In the genomic region with DNA sequence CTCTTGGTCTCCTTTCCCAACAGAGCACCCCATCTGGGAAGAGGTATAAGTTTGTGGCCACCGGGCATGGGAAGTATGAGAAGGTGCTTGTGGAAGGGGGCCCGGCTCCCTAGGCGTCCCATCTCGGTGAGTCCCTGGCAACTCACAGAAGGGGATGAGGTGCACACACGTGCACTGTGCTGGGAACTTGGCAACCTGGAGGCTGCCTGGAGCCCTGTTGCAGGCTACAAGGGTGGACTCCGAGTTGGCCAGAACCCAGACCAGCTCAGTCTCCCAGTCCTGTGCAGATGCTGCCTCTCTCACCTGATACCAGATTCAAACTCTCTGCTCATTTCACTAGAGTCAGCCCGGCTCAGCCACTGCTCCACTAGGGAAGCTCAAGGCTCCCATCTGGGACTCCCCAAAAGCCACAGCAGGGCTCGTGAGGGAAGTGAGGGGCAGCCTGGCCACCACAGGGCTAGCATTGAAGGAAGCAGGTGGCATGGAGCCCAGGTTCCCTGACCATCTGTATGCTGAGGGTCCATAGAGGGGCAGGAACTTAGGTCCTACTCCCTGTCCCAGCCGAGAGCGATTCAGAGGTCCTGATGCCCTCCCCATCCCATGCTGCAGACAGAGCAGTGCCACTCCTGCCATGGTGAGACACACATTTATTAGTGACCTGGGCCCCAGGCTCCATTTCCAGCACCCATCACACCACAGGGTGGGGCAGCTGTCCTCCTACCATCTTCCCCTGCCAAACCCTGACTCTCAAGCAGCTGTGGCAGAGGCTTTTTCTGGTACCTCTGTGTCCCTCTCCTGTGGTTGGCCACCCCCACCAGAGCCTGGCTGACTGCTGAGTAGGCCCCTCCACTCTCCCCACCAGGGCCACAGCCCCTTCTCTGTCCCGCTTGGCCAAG, we compare ENCODE assay signal across 19 cellular contexts. TPM values are rescaled to one million over a fixed set of nuclear protein-coding genes. Genes with fewer than 3 reads are reported as not detected.
DNase-seq lines count a peak whose midpoint lies in the region; ATAC-seq and TF ChIP-seq lines count a peak whose summit lies in the region.
"Had no signal": no experiment of that assay in that cellular context is flagged by ENCODE, and none has a peak within 500 bp of the region (broad histone marks: within the 10 kb centered on the region; RNA-seq: fewer than 3 reads in every experiment).

No MANE protein-coding gene starts in this region.

- H3K9me3 ChIP-seq in DND-41 (ENCODE audit: insufficient read depth, low read length, severe bottlenecking) (no peaks in the 10 kb centered on the region), psoas muscle (no peaks in the 10 kb centered on the region)
- H3K9me3 ChIP-seq: testis had no signal

- H3K27me3 Mint-ChIP-seq in chondrocyte (ENCODE audit: low read depth) = no peaks in the 10 kb centered on the region

- H3K36me3 ChIP-seq in DND-41 (ENCODE audit: insufficient read depth, low read length) (no peaks in the 10 kb centered on the region; the same call in 1 of the 2 replicates), psoas muscle (ENCODE audit: insufficient read depth in 1 of 2, low read depth in 1 of 2) (peaks cover 0 to 4% of the 10 kb centered on the region in 2 donors)
- H3K36me3 ChIP-seq: WERI-Rb-1 had no signal

- no peak overlapping the region for H2AFZ ChIP-seq in DND-41 (ENCODE audit: low read depth, low read length)

- no peak overlapping the region for H3K4me3 Mint-ChIP-seq in chondrocyte (ENCODE audit: unreplicated experiment)

- H3K27me3 ChIP-seq in DND-41 (ENCODE audit: insufficient read depth, low read length, poor library complexity) = no peaks in the 10 kb centered on the region
- no peaks in the 10 kb centered on the region for H3K27me3 ChIP-seq in psoas muscle (ENCODE audit: insufficient read depth in 3 of 3, low read length in 2 of 3)
- H3K27me3 ChIP-seq: testis had no signal

- H3K9ac ChIP-seq in DND-41 (ENCODE audit: low read depth, low read length) = no peak overlapping the region

- H3K4me1 ChIP-seq in DND-41 (ENCODE audit: insufficient read depth, low read length) (peaks cover 41% of the 10 kb centered on the region), psoas muscle (peaks cover 40% of the 10 kb centered on the region)

- H3K27ac Mint-ChIP-seq in chondrocyte (ENCODE audit: unreplicated experiment) = no peak overlapping the region

- intact Hi-C loops in psoas muscle (cut with DNase I) = no loop called here

- TF ChIP-seq CTCF in DND-41 (IDR thresholded peaks at IDR 0.05; ENCODE audit: borderline replicate concordance, extremely low read depth, low read length, poor library complexity, severe bottlenecking) = no peak
- no peak for TF ChIP-seq CTCF in chondrocyte (IDR thresholded peaks at IDR 0.05)
- TF ChIP-seq CTCF in psoas muscle (IDR thresholded peaks at IDR 0.05) = no peak

- peak overlapping the region; percentile 90 for H3K27ac ChIP-seq in DND-41 (ENCODE audit: low read length)
- peak overlapping the region; percentile 36 for H3K27ac ChIP-seq in psoas muscle
- H3K27ac ChIP-seq: dorsolateral prefrontal cortex, testis, WERI-Rb-1 had no signal

- peak; percentile 59 for DNase-seq in activated CD8-positive, alpha-beta memory T cell treated with anti-CD3 and anti-CD28 coated beads for 24 hours
- DNase-seq in activated CD8-positive, alpha-beta memory T cell treated with anti-CD3 and anti-CD28 coated beads, Interleukin-2, amount 50 U/mL, for 4 hours = no peak
- DNase-seq in DND-41 (peak; percentile 34), chondrocyte (ENCODE audit: low spot score) (peak; percentile 70), psoas muscle (no peak), GM19238 (ENCODE audit: insufficient read length, low spot score) (no peak), NCI-H526 (lab: John Stamatoyannopoulos, UW) (no peak), epidermal melanocyte (ENCODE audit: insufficient read length, low spot score) (no peak)
- DNase-seq: ACHN, hypothalamus, left colon, NCI-H187, NCI-H510A, OCI-M1, testis, WERI-Rb-1 had no signal

- 58 to 73% (median 66%) methylated on average over 11 of the region's 11 CpGs for WGBS in psoas muscle, 3 donors

- no peak overlapping the region for H3K4me3 ChIP-seq in DND-41 (ENCODE audit: low read depth in 1 of 2, low read length in 2 of 2)
- no peak overlapping the region for H3K4me3 ChIP-seq in psoas muscle
- H3K4me3 ChIP-seq: dorsolateral prefrontal cortex, testis had no signal

- no peaks in the 10 kb centered on the region for H3K4me1 Mint-ChIP-seq in chondrocyte (ENCODE audit: low read depth)

- H3K79me2 ChIP-seq in DND-41 (ENCODE audit: insufficient read depth, low read length) = peaks cover 7% of the 10 kb centered on the region; the same call in 1 of the 2 replicates

- H3K9me3 Mint-ChIP-seq in chondrocyte (ENCODE audit: low read depth) = no peaks in the 10 kb centered on the region

- H4K20me1 ChIP-seq in DND-41 (ENCODE audit: insufficient read depth, low read length) = no peaks in the 10 kb centered on the region

- peaks cover 2% of the 10 kb centered on the region for H3K36me3 Mint-ChIP-seq in chondrocyte (ENCODE audit: low read depth)

- no peak overlapping the region for H3K4me2 ChIP-seq in DND-41 (ENCODE audit: insufficient read depth, low read length)

- ATAC-seq in DND-41 (ENCODE audit: insufficient read depth, low read depth) = no peak
- peak in 2 of 4 donors; percentile 18 to 19 for ATAC-seq in psoas muscle
- ATAC-seq: left colon had no signal

RNA-seq across cellular contexts. Expression of gene PRR33, which starts 4.0 kb away (rescaled TPM):
- total RNA-seq in chondrocyte (not detected in 3 replicates), psoas muscle (1 to 10 TPM; 1.6 to 8.9 (median 2.4) TPM)
- under 1 TPM; 0.16 to 1.00 (median 0.61) TPM for polyA plus RNA-seq in psoas muscle
- total RNA-seq: astrocyte, dorsolateral prefrontal cortex, left colon, renal cortical epithelial cell had no signal

RNA-seq across cellular contexts. Expression of gene TNNT3, which starts 31.8 kb away (rescaled TPM):
- total RNA-seq in chondrocyte (0.51 to 1.3 TPM in 2 of 3 replicates, not detected in the other), psoas muscle (1,000 to 10,000 TPM; 1,884 to 7,638 (median 4,017) TPM)
- polyA plus RNA-seq in psoas muscle = 1,000 to 10,000 TPM; 1,367 to 5,833 (median 3,289) TPM
- total RNA-seq: astrocyte, renal cortical epithelial cell had no signal

RNA-seq across cellular contexts. Expression of gene LSP1, which starts 34.8 kb away (rescaled TPM):
- total RNA-seq in chondrocyte (7.2 to 27.5 TPM (median 7.4 TPM) in 3 replicates), psoas muscle (10 to 100 TPM; 14.4 to 27.1 (median 19.1) TPM)
- 10 to 100 TPM in 1 of 3 donors, 1 to 10 TPM in 2; 7.5 to 11.5 (median 9.4) TPM for polyA plus RNA-seq in psoas muscle
- total RNA-seq: renal cortical epithelial cell had no signal

RNA-seq across cellular contexts. Expression of gene TNNI2, which starts 48.9 kb away (rescaled TPM):
- total RNA-seq in chondrocyte = 1.3 to 3.2 TPM (median 1.4 TPM) in 3 replicates
- 1,000 to 10,000 TPM in 3 of 4 donors, 100 to 1,000 TPM in 1; 985 to 3,047 (median 2,750) TPM for total RNA-seq in psoas muscle
- polyA plus RNA-seq in psoas muscle = 1,000 to 10,000 TPM; 1,614 to 6,537 (median 3,259) TPM
- total RNA-seq: astrocyte, renal cortical epithelial cell, testis had no signal

RNA-seq across cellular contexts. Expression of gene SYT8, which starts 52.9 kb away (rescaled TPM):
- total RNA-seq in chondrocyte = 7.1 to 20.4 TPM (median 7.3 TPM) in 3 replicates
- under 1 TPM in 1 of 4 donors, not detected in 3; 0.28 TPM for total RNA-seq in psoas muscle
- polyA plus RNA-seq in psoas muscle = under 1 TPM in 2 of 3 donors, not detected in 1; 0.04 to 0.06 TPM

Comparison
In these comparisons a context has a peak if more than half of its experiments do, and no peak if none do; other contexts are left out.
1. DNase-seq: peak in activated CD8-positive, alpha-beta memory T cell treated with anti-CD3 and anti-CD28 coated beads for 24 hours (single experiment), DND-41 (single experiment) and chondrocyte (single experiment); none in activated CD8-positive, alpha-beta memory T cell treated with anti-CD3 and anti-CD28 coated beads, Interleukin-2, amount 50 U/mL, for 4 hours (single experiment), psoas muscle (0 of 2), GM19238 (single experiment), NCI-H526 (0 of 2) and epidermal melanocyte (single experiment).
2. RNA of gene TNNT3, which starts 31.8 kb away (total RNA-seq): 1,884 to 7,638 TPM in psoas muscle; 0.51 to 1.3 TPM in chondrocyte; every median in the first group is over 100 times any median in the second.